ENCODE assay signal across 1 cellular context in the genomic region with DNA sequence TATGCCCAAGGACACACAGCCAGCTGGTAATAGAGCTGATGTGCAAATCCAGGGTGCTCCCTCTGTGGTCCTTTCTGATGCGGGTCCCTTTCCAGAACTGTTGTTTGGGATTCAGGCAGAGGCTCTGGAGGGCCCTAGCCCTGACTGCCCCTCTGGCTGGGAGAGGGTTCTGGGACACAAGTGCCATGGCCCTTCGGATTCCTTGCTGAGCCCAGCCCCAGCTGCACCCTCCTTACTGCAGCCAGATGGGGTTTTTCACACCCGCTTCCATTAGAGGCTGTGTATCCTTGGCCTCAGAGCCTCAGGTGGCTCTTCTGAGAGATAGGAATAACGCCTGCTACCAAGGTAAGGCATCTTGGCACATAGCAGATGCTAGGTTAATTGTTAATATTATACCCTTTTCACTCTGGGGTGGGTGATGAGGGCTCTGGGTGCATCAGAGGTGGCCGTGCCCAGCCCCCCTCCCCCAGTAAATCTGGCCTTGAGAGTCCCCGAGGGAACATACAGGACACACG.
TF ChIP-seq lines count a peak whose summit lies in the region.

No MANE protein-coding gene starts in this region.

TF ChIP-seq in GM23338, 12 proteins besides CTCF, POLR2A, EP300 and RAD21 (continued from another document):
- TF ChIP-seq, protein P1, sequence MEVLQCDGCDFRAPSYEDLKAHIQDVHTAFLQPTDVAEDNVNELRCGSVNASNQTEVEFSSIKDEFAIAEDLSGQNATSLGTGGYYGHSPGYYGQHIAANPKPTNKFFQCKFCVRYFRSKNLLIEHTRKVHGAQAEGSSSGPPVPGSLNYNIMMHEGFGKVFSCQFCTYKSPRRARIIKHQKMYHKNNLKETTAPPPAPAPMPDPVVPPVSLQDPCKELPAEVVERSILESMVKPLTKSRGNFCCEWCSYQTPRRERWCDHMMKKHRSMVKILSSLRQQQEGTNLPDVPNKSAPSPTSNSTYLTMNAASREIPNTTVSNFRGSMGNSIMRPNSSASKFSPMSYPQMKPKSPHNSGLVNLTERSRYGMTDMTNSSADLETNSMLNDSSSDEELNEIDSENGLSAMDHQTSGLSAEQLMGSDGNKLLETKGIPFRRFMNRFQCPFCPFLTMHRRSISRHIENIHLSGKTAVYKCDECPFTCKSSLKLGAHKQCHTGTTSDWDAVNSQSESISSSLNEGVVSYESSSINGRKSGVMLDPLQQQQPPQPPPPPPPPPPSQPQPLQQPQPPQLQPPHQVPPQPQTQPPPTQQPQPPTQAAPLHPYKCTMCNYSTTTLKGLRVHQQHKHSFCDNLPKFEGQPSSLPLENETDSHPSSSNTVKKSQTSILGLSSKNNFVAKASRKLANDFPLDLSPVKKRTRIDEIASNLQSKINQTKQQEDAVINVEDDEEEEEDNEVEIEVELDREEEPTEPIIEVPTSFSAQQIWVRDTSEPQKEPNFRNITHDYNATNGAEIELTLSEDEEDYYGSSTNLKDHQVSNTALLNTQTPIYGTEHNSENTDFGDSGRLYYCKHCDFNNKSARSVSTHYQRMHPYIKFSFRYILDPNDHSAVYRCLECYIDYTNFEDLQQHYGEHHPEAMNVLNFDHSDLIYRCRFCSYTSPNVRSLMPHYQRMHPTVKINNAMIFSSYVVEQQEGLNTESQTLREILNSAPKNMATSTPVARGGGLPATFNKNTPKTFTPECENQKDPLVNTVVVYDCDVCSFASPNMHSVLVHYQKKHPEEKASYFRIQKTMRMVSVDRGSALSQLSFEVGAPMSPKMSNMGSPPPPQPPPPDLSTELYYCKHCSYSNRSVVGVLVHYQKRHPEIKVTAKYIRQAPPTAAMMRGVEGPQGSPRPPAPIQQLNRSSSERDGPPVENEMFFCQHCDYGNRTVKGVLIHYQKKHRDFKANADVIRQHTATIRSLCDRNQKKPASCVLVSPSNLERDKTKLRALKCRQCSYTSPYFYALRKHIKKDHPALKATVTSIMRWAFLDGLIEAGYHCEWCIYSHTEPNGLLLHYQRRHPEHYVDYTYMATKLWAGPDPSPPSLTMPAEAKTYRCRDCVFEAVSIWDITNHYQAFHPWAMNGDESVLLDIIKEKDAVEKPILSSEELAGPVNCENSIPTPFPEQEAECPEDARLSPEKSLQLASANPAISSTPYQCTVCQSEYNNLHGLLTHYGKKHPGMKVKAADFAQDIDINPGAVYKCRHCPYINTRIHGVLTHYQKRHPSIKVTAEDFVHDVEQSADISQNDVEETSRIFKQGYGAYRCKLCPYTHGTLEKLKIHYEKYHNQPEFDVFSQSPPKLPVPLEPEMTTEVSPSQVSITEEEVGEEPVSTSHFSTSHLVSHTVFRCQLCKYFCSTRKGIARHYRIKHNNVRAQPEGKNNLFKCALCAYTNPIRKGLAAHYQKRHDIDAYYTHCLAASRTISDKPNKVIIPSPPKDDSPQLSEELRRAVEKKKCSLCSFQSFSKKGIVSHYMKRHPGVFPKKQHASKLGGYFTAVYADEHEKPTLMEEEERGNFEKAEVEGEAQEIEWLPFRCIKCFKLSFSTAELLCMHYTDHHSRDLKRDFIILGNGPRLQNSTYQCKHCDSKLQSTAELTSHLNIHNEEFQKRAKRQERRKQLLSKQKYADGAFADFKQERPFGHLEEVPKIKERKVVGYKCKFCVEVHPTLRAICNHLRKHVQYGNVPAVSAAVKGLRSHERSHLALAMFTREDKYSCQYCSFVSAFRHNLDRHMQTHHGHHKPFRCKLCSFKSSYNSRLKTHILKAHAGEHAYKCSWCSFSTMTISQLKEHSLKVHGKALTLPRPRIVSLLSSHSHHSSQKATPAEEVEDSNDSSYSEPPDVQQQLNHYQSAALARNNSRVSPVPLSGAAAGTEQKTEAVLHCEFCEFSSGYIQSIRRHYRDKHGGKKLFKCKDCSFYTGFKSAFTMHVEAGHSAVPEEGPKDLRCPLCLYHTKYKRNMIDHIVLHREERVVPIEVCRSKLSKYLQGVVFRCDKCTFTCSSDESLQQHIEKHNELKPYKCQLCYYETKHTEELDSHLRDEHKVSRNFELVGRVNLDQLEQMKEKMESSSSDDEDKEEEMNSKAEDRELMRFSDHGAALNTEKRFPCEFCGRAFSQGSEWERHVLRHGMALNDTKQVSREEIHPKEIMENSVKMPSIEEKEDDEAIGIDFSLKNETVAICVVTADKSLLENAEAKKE (CRISPR knock-in tag; IDR thresholded peaks at IDR 0.05) = no peak
- TF ChIP-seq JUNB (IDR thresholded peaks at IDR 0.05; ENCODE audit: unreplicated experiment) (no peak), POLR2AphosphoS5 (IDR thresholded peaks at IDR 0.05; ENCODE audit: low read depth) (no peak)
